ENCODE assay signal across 20 cellular contexts in the genomic region with DNA sequence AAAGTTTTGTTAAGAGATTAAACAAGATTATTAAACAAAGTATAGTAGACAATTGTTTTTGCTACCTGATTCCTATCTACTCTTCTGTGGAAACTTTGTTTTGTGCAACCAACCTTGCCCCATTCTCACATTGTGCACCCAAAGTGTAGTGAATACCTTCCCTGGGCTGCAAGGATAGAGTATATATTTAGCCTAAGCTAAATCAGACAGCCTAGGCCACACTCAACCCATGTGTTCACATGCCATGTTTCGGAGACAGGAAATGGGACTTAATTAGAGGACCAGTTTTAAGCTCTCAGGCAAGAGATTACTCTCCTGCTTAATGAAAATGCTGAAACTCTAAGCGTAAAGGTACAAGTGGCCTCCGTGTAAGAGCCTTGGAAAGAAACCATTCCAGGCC.
A peak's percentile ranks its signal among the peaks of the same experiment; 100 is the strongest.
DNase-seq lines count a peak whose midpoint lies in the region; FAIRE-seq and TF ChIP-seq lines count a peak whose summit lies in the region.
"Had no signal": no experiment of that assay in that cellular context is flagged by ENCODE, and none has a peak within 500 bp of the region (broad histone marks: within the 10 kb centered on the region; RNA-seq: fewer than 3 reads in every experiment).

No MANE protein-coding gene starts in this region.

- H3K27me3 ChIP-seq in brain microvascular endothelial cell (replicated peaks), result no peaks in the 10 kb centered on the region
- H3K27me3 ChIP-seq: BLaER1 treated with 17β-estradiol and CSF1 and Interleukin-3, amounts not matched to agents 10 nM and 100 nM had no signal

- in situ Hi-C loops in brain microvascular endothelial cell (cut with HindIII; ENCODE audit: low pct_ligation_motif_present, low sequenced_read_pairs), result no loop called here

- no peak for TF ChIP-seq CTCF in brain microvascular endothelial cell (IDR thresholded peaks at IDR 0.05; ENCODE audit: low read depth, low read length, missing control alignments)

- H3K4me3 ChIP-seq in brain microvascular endothelial cell (ENCODE audit: low read depth, low read length), result no peak overlapping the region
- H3K4me3 ChIP-seq: BLaER1 treated with 17β-estradiol and CSF1 and Interleukin-3, amounts not matched to agents 10 nM and 100 nM; GM12878; GM23338 had no signal

- DNase-seq in NCI-H82 (lab: John Stamatoyannopoulos, UW), result peak; percentile 45
- DNase-seq in NCI-H82 treated with DMSO at 0.1 percent for 48 hours (lab: John Stamatoyannopoulos, UW; ENCODE audit: unreplicated experiment), result no peak
- peak; percentile 51 for DNase-seq in NCI-H524 treated with DMSO at 0.1 percent for 48 hours (lab: John Stamatoyannopoulos, UW)
- peak; percentile 78 for DNase-seq in SK-N-DZ (ENCODE audit: low spot score)
- no peak for DNase-seq in brain microvascular endothelial cell
- DNase-seq in GM12891 (ENCODE audit: insufficient read length, low spot score), result no peak
- no peak for DNase-seq in islet precursor cell
- DNase-seq: 8988T; Calu3; CD8-positive, alpha-beta T cell; DND-41; EL; H7; HFFc6 had no signal

- no peak for TF ChIP-seq POLR2A in GM12891 (IDR thresholded peaks at IDR 0.05; ENCODE audit: low read depth, low read length)

- no peaks in the 10 kb centered on the region for H3K36me3 ChIP-seq in brain microvascular endothelial cell (replicated peaks)
- H3K36me3 ChIP-seq: BLaER1 treated with 17β-estradiol and CSF1 and Interleukin-3, amounts not matched to agents 10 nM and 100 nM had no signal

- FAIRE-seq in GM12891 (lab: Jason Lieb, UNC), result no peak
- FAIRE-seq: GM12878, GM18507, HepG2, HTR-8/SVneo had no signal

- H3K27ac ChIP-seq in brain microvascular endothelial cell, result no peak overlapping the region
- H3K27ac ChIP-seq: BLaER1 treated with 17β-estradiol and CSF1 and Interleukin-3, amounts not matched to agents 10 nM and 100 nM had no signal

TF ChIP-seq in GM12891, 5 proteins besides CTCF, POLR2A, EP300 and RAD21:
- TF ChIP-seq POU2F2 (IDR thresholded peaks at IDR 0.05; ENCODE audit: low read depth, low read length) (no peak), PAX5 (IDR thresholded peaks at IDR 0.05; ENCODE audit: insufficient read depth, low read length, severe bottlenecking) (no peak)

Comparison
In these comparisons a context has a peak if more than half of its experiments do, and no peak if none do; other contexts are left out.
1. DNase-seq: peak in NCI-H82 (single experiment), NCI-H524 treated with DMSO at 0.1 percent for 48 hours (single experiment) and SK-N-DZ (single experiment); none in NCI-H82 treated with DMSO at 0.1 percent for 48 hours (single experiment), brain microvascular endothelial cell (single experiment), GM12891 (single experiment) and islet precursor cell (single experiment).